24 cellular contexts compared by ENCODE assay signal in the genomic region with DNA sequence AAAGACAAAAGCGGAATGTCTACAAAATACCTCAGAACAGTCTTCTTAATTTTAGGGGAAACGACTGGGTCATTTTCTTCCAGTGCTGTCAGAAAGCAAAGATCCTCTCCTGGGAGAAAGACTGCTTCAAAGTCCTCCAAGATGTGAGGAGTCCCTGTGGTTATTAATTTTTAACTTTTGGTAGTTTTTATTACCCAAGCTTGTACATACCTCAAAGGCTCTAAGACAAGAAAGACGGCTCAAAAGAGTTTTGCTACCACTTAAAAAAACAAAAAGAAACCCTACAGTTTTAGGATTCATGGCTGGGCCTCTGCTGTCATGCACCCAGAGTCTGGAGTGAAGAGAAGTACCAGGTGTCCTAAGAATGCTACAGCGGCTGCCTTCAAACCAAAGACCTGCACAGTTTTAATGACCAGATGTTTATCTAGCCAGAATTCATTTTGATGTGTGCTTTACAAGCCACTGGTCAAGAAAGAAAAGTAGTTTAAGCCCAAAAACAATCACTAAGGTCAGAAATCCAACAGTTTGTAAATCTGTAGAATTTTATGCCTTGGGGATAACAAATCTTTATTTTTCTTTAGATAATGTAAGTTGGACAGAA. TPM values are rescaled to one million over a fixed set of nuclear protein-coding genes. Genes with fewer than 3 reads are reported as not detected.
DNase-seq lines count a peak whose midpoint lies in the region; ATAC-seq, FAIRE-seq and TF ChIP-seq lines count a peak whose summit lies in the region.
"Had no signal": no experiment of that assay in that cellular context is flagged by ENCODE, and none has a peak within 500 bp of the region (broad histone marks: within the 10 kb centered on the region; RNA-seq: fewer than 3 reads in every experiment).

No MANE protein-coding gene starts in this region.

- H3K4me1 ChIP-seq in gastroesophageal sphincter (peaks cover 0 to 29% (median 0%) of the 10 kb centered on the region in 3 donors), osteoblast (ENCODE audit: insufficient read depth, low read length) (peaks cover 23% of the 10 kb centered on the region), uterus (peaks cover 0 to 19% of the 10 kb centered on the region in 2 donors)
- H3K4me1 ChIP-seq: prostate gland had no signal

- H3K4me1 Mint-ChIP-seq in activated CD4-positive, alpha-beta T cell treated with anti-CD3 and anti-CD28 coated beads, Interleukin-2, amount 10 ng/mL, durations not matched to agents 7 days and 5 days = no peaks in the 10 kb centered on the region
- H3K4me1 Mint-ChIP-seq: IgD-negative memory B cell, memory B cell had no signal

- H3K79me2 ChIP-seq in osteoblast (ENCODE audit: insufficient read depth, low read length) = no peaks in the 10 kb centered on the region

- 52 to 71% methylated on average over 4 of the region's 4 CpGs for WGBS in gastroesophageal sphincter (ENCODE audit: low coverage in 1 of 2), 2 donors

- no peak for TF ChIP-seq CTCF in gastroesophageal sphincter (IDR thresholded peaks at IDR 0.05)
- TF ChIP-seq CTCF in osteoblast (IDR thresholded peaks at IDR 0.05; ENCODE audit: extremely low read depth, low read depth, low read length) = no peak
- no peak for TF ChIP-seq CTCF in uterus (IDR thresholded peaks at IDR 0.05)

- H3K27ac ChIP-seq in gastroesophageal sphincter = peak overlapping the region in 3 of 4 donors; percentile 40 to 45 (median 40)
- H3K27ac ChIP-seq in osteoblast (ENCODE audit: low read depth, low read length) = peak overlapping the region; percentile 86
- H3K27ac ChIP-seq in uterus = peak overlapping the region; percentile 32 to 79

- FAIRE-seq in RCC 7860 (lab: Jason Lieb, UNC) (peak; percentile 79), GM12892 (lab: Jason Lieb, UNC) (no peak)
- FAIRE-seq: H54 had no signal

- TF ChIP-seq POLR2A in gastroesophageal sphincter (IDR thresholded peaks at IDR 0.05) (no peak), uterus (IDR thresholded peaks at IDR 0.05) (no peak), GM12892 (IDR thresholded peaks at IDR 0.05; ENCODE audit: low read depth, low read length) (no peak)

- H2AFZ ChIP-seq in osteoblast (ENCODE audit: low read length) = no peak overlapping the region

- no peak for ATAC-seq in gastroesophageal sphincter
- ATAC-seq: activated T-cell treated with anti-CD3 and anti-CD28 coated beads, Interleukin-2, amount 50 U/mL, for 72 hours; natural killer cell treated with Interleukin-12 subunit alpha and Interleukin-12 subunit beta and Interleukin-15 and Interleukin-18, amount 100 ng/mL, for 72 hours had no signal

- H3K36me3 ChIP-seq in gastroesophageal sphincter (no peaks in the 10 kb centered on the region), osteoblast (ENCODE audit: insufficient read depth, low read length) (peaks cover 8% of the 10 kb centered on the region), uterus (no peaks in the 10 kb centered on the region)
- H3K36me3 ChIP-seq: prostate gland had no signal

- intact Hi-C loops in uterus (cut with DNase I; ENCODE audit: low total_unique reads) = no loop called here

- CTCF ChIA-PET in activated CD4-positive, alpha-beta T cell treated with anti-CD3 and anti-CD28 coated beads, Interleukin-2, amount 10 ng/mL, durations not matched to agents 7 days and 5 days (lab: Charles Lee) = no interaction called here

- no peak for TF ChIP-seq EP300 in gastroesophageal sphincter (IDR thresholded peaks at IDR 0.05)

- H3K27me3 ChIP-seq in gastroesophageal sphincter = no peaks in the 10 kb centered on the region
- no peaks in the 10 kb centered on the region for H3K27me3 ChIP-seq in osteoblast (ENCODE audit: insufficient read depth, low read length)
- H3K27me3 ChIP-seq in uterus = no peaks in the 10 kb centered on the region

- DNase-seq in RCC 7860 (ENCODE audit: low spot score) = peak; percentile 11
- no peak for DNase-seq in osteoblast (ENCODE audit: insufficient read length, low spot score, missing footprints)
- no peak for DNase-seq in uterus
- no peak for DNase-seq in GM12892 (ENCODE audit: insufficient read length)
- DNase-seq in pons (ENCODE audit: low spot score) = no peak
- no peak for DNase-seq in activated CD4-positive, alpha-beta T cell treated with anti-CD3 and anti-CD28 coated beads, Interleukin-2, amount 10 ng/mL, durations not matched to agents 7 days and 5 days
- DNase-seq: activated CD8-positive, alpha-beta memory T cell treated with anti-CD3 and anti-CD28 coated beads for 24 hours; activated naive CD4-positive, alpha-beta T cell treated with anti-CD3 and anti-CD28 coated beads, Interleukin-2, amount 50 U/mL, for 16 hours; activated T-cell treated with anti-CD3 and anti-CD28 coated beads, Interleukin-2, amount 50 U/mL, for 72 hours; COR-L47; MM.1S; NCI-H1436 treated with DMSO at 0.1 percent for 48 hours; NCI-H2171; OCI-M1; SIG-M5; stimulated activated CD4-positive, alpha-beta T cell treated with anti-CD3 and anti-CD28 coated beads, Interleukin-12 subunit alpha, Interleukin-12 subunit beta, amount 100 ng/mL, for 4 hours; substantia nigra had no signal

- H4K20me1 ChIP-seq in osteoblast (ENCODE audit: insufficient read depth, low read length) = no peaks in the 10 kb centered on the region

- H3K27me3 Mint-ChIP-seq in activated CD4-positive, alpha-beta T cell treated with anti-CD3 and anti-CD28 coated beads, Interleukin-2, amount 10 ng/mL, durations not matched to agents 7 days and 5 days = peaks cover 6% of the 10 kb centered on the region

- no peaks in the 10 kb centered on the region for H3K9me3 Mint-ChIP-seq in activated CD4-positive, alpha-beta T cell treated with anti-CD3 and anti-CD28 coated beads, Interleukin-2, amount 10 ng/mL, durations not matched to agents 7 days and 5 days
- H3K9me3 Mint-ChIP-seq: activated T-cell treated with anti-CD3 and anti-CD28 coated beads, Interleukin-2, amount 50 U/mL, for 72 hours; IgD-negative memory B cell; memory B cell; natural killer cell treated with Interleukin-12 subunit alpha and Interleukin-12 subunit beta and Interleukin-15 and Interleukin-18, amount 100 ng/mL, for 72 hours had no signal

- peak overlapping the region; percentile 54 for H3K4me2 ChIP-seq in osteoblast (ENCODE audit: insufficient read depth, low read length)

- H3K4me3 ChIP-seq in gastroesophageal sphincter = no peak overlapping the region
- no peak overlapping the region for H3K4me3 ChIP-seq in osteoblast (ENCODE audit: insufficient read depth, low read length)
- no peak overlapping the region for H3K4me3 ChIP-seq in uterus
- H3K4me3 ChIP-seq: prostate gland had no signal

- POLR2A ChIA-PET in activated CD4-positive, alpha-beta T cell treated with anti-CD3 and anti-CD28 coated beads, Interleukin-2, amount 10 ng/mL, durations not matched to agents 7 days and 5 days (lab: Charles Lee) = no interaction called here

- no peak overlapping the region for H3K4me3 Mint-ChIP-seq in activated CD4-positive, alpha-beta T cell treated with anti-CD3 and anti-CD28 coated beads, Interleukin-2, amount 10 ng/mL, durations not matched to agents 7 days and 5 days
- H3K4me3 Mint-ChIP-seq: activated T-cell treated with anti-CD3 and anti-CD28 coated beads, Interleukin-2, amount 50 U/mL, for 72 hours; IgD-negative memory B cell; memory B cell; natural killer cell treated with Interleukin-12 subunit alpha and Interleukin-12 subunit beta and Interleukin-15 and Interleukin-18, amount 100 ng/mL, for 72 hours had no signal

- no peaks in the 10 kb centered on the region for H3K36me3 Mint-ChIP-seq in activated CD4-positive, alpha-beta T cell treated with anti-CD3 and anti-CD28 coated beads, Interleukin-2, amount 10 ng/mL, durations not matched to agents 7 days and 5 days (ENCODE audit: low read depth)
- H3K36me3 Mint-ChIP-seq: IgD-negative memory B cell; memory B cell; natural killer cell treated with Interleukin-12 subunit alpha and Interleukin-12 subunit beta and Interleukin-15 and Interleukin-18, amount 100 ng/mL, for 72 hours had no signal

- H3K9me3 ChIP-seq in gastroesophageal sphincter = no peaks in the 10 kb centered on the region
- H3K9me3 ChIP-seq in osteoblast (ENCODE audit: low read depth, low read length) = no peaks in the 10 kb centered on the region
- no peaks in the 10 kb centered on the region for H3K9me3 ChIP-seq in uterus
- H3K9me3 ChIP-seq: prostate gland had no signal

- no peak overlapping the region for H3K27ac Mint-ChIP-seq in activated CD4-positive, alpha-beta T cell treated with anti-CD3 and anti-CD28 coated beads, Interleukin-2, amount 10 ng/mL, durations not matched to agents 7 days and 5 days
- H3K27ac Mint-ChIP-seq: activated T-cell treated with anti-CD3 and anti-CD28 coated beads, Interleukin-2, amount 50 U/mL, for 72 hours; IgD-negative memory B cell; memory B cell; natural killer cell treated with Interleukin-12 subunit alpha and Interleukin-12 subunit beta and Interleukin-15 and Interleukin-18, amount 100 ng/mL, for 72 hours had no signal

RNA-seq across cellular contexts. Expression of a gene that starts 56.2 kb away (rescaled TPM):
- total RNA-seq in gastroesophageal sphincter (1 to 10 TPM in 2 of 4 donors, under 1 TPM in 2; 0.40 to 1.1 (median 0.88) TPM), osteoblast (16.3 and 16.5 TPM in 2 replicates), uterus (1 to 10 TPM in 2 of 4 donors, under 1 TPM in 1, not detected in 1; 0.59 to 2.1 (median 1.1) TPM)
- polyA plus RNA-seq in GM12892 (2012; ENCODE audit: missing spikeins) = not detected
- not detected for total RNA-seq in activated CD4-positive, alpha-beta T cell treated with anti-CD3 and anti-CD28 coated beads, Interleukin-2, amount 10 ng/mL, durations not matched to agents 7 days and 5 days
- total RNA-seq: activated T-cell treated with anti-CD3 and anti-CD28 coated beads, Interleukin-2, amount 50 U/mL, for 72 hours; natural killer cell treated with Interleukin-12 subunit alpha and Interleukin-12 subunit beta and Interleukin-15 and Interleukin-18, amount 100 ng/mL, for 72 hours; T-helper 2 cell treated with Interferon-gamma antibody and Interleukin-4, amounts not matched to agents 100 ng/mL and 5 ng/mL, for 36 hours had no signal
